Comparison of ENCODE assay signal across 25 cellular contexts in genomic region chr18:6606411-6607085, GRCh38.
"Had no signal": no experiment of that assay in that cellular context is flagged by ENCODE, and none has a peak within 500 bp of the region (broad histone marks: within the 10 kb centered on the region; RNA-seq: fewer than 3 reads in every experiment).

No MANE protein-coding gene starts in this region.

- ATAC-seq: activated T-cell treated with anti-CD3 and anti-CD28 coated beads, Interleukin-2, amount 50 U/mL, for 72 hours; effector memory CD8-positive, alpha-beta T cell; gastrocnemius medialis; left colon; sciatic nerve; stimulated activated memory B cell treated with anti-CD40 and anti-IgM and Interleukin-4, amounts not matched to agents 10 μg/mL and 1 μg/mL and 100 μg/mL, for 72 hours had no signal

- H3K27me3 ChIP-seq: breast epithelium, colonic mucosa, esophagus squamous epithelium, gastrocnemius medialis, vagina had no signal

- H3K9ac ChIP-seq: parathyroid adenoma had no signal

- H3K4me1 ChIP-seq: breast epithelium, colonic mucosa had no signal

- H3K9me3 ChIP-seq: breast epithelium, colonic mucosa, esophagus squamous epithelium, gastrocnemius medialis, vagina had no signal

- H3K36me3 ChIP-seq: breast epithelium, colonic mucosa, esophagus squamous epithelium, gastrocnemius medialis, vagina had no signal

- H3K4me3 ChIP-seq: breast epithelium, colonic mucosa, dorsolateral prefrontal cortex, esophagus squamous epithelium, gastrocnemius medialis, vagina had no signal

- H3K27ac ChIP-seq: breast epithelium, colonic mucosa, parathyroid adenoma, vagina had no signal

- DNase-seq: activated B cell treated with CpG ODN at 0.5 μM for 24 hours; activated CD4-positive, alpha-beta memory T cell treated with anti-CD3 and anti-CD28 coated beads, Interleukin-2, amount 10 ng/mL, durations not matched to agents 7 days and 5 days; activated CD4-positive, alpha-beta T cell treated with anti-CD3 and anti-CD28 coated beads, Interleukin-2, amount 10 ng/mL, durations not matched to agents 24 days and 14 days; activated effector memory CD4-positive, alpha-beta T cell treated with Interleukin-2 at 50 U/mL for 16 hours; activated naive CD4-positive, alpha-beta T cell treated with anti-CD3 and anti-CD28 coated beads for 36 hours; activated naive CD8-positive, alpha-beta T cell treated with anti-CD3 and anti-CD28 coated beads, Interleukin-2, amount 10 ng/mL, durations not matched to agents 7 days and 5 days; activated T-cell treated with anti-CD3 and anti-CD28 coated beads, Interleukin-2, amount 50 U/mL, for 72 hours; amniotic stem cell; colonic mucosa; effector memory CD8-positive, alpha-beta T cell; esophagus squamous epithelium; gastrocnemius medialis; hippocampal formation; left colon; nephron progenitor cell; nucleus accumbens; small intestine; stimulated activated CD4-positive, alpha-beta T cell treated with anti-CD3 and anti-CD28 coated beads, Interleukin-2, amount 100 ng/mL, for 24 hours; trophoblast cell had no signal
